Comparison of ENCODE assay signal across 15 cellular contexts in genomic region chr2:47737191-47737975, GRCh38. TPM values are rescaled to one million over a fixed set of nuclear protein-coding genes. Genes with fewer than 3 reads are reported as not detected.
A peak's percentile ranks its signal among the peaks of the same experiment; 100 is the strongest.
DNase-seq lines count a peak whose midpoint lies in the region; ATAC-seq, FAIRE-seq and TF ChIP-seq lines count a peak whose summit lies in the region.
"Had no signal": no experiment of that assay in that cellular context is flagged by ENCODE, and none has a peak within 500 bp of the region (broad histone marks: within the 10 kb centered on the region; RNA-seq: fewer than 3 reads in every experiment).

No MANE protein-coding gene starts in this region.

- H3K9ac ChIP-seq in SU-DHL-6 (ENCODE audit: low read length) (no peak overlapping the region), trophoblast cell (ENCODE audit: low read length) (no peak overlapping the region)

- no peak overlapping the region for H3K27ac Mint-ChIP-seq in CD8-positive, alpha-beta T cell

- peaks cover 45% of the 10 kb centered on the region for H3F3A ChIP-seq in SU-DHL-6 (ENCODE audit: insufficient read depth)

- no peak overlapping the region for H3K14ac ChIP-seq in trophoblast cell (ENCODE audit: low read length)

- H3K4me1 ChIP-seq in trophoblast cell (ENCODE audit: control insufficient read depth in 1 of 2, insufficient read depth in 2 of 2, low read length in 2 of 2) = peaks cover 0 to 4% of the 10 kb centered on the region in 2 experiments
- H3K4me1 ChIP-seq in CD8-positive, alpha-beta T cell (ENCODE audit: insufficient read depth, low read length) = no peaks in the 10 kb centered on the region
- H3K4me1 ChIP-seq: BE2C had no signal

- H3K9me2 ChIP-seq in SU-DHL-6 (replicated peaks; ENCODE audit: insufficient read depth, low read length) = no peaks in the 10 kb centered on the region

- peak overlapping the region; percentile 92 for H3K27ac ChIP-seq in SU-DHL-6 (ENCODE audit: low read depth, low read length)
- H3K27ac ChIP-seq in trophoblast cell (ENCODE audit: low read depth, low read length) = no peak overlapping the region
- H3K27ac ChIP-seq in CD8-positive, alpha-beta T cell (ENCODE audit: low read depth, low read length) = no peak overlapping the region

- H3K23ac ChIP-seq in trophoblast cell (ENCODE audit: low read length) = no peak overlapping the region

- peaks cover 44% of the 10 kb centered on the region for H3K79me2 ChIP-seq in SU-DHL-6 (ENCODE audit: insufficient read depth, low read length)
- no peaks in the 10 kb centered on the region for H3K79me2 ChIP-seq in trophoblast cell (ENCODE audit: control insufficient read depth, insufficient read depth, low read length, poor library complexity)

- no peak overlapping the region for H2BK12ac ChIP-seq in trophoblast cell (ENCODE audit: low read length)

- H3K4me3 Mint-ChIP-seq in CD8-positive, alpha-beta T cell = no peak overlapping the region

- H3K36me3 Mint-ChIP-seq in CD8-positive, alpha-beta T cell = no peaks in the 10 kb centered on the region

- H2AFZ ChIP-seq in SU-DHL-6 (ENCODE audit: low read depth, low read length, severe bottlenecking) = no peak overlapping the region
- H2AFZ ChIP-seq in trophoblast cell (ENCODE audit: insufficient read depth, low read length, poor library complexity) = no peak overlapping the region

- ATAC-seq in HG02870 (IDR thresholded peaks at IDR 0.05; ENCODE audit: unreplicated experiment) (no peak), GM18520 (IDR thresholded peaks at IDR 0.05; ENCODE audit: unreplicated experiment) (no peak)
- ATAC-seq in CD8-positive, alpha-beta T cell = no peak

- DNase-seq in GM18507 (ENCODE audit: extremely low spot score, insufficient read length, low read depth) = no peak
- peak; percentile 47 for DNase-seq in fibroblast of gingiva (ENCODE audit: low read depth)
- peak; percentile 74 to 90 for DNase-seq in trophoblast cell
- DNase-seq in amniotic stem cell (lab: John Stamatoyannopoulos, UW) = no peak
- DNase-seq in CD8-positive, alpha-beta T cell = no peak
- DNase-seq: BE2C, Kasumi-1, NCI-H1930, NCI-H2171, NCI-H510A, SHP77 treated with DMSO at 0.1 percent for 48 hours had no signal

- H2BK120ac ChIP-seq in trophoblast cell (ENCODE audit: insufficient read depth, low read length, poor library complexity) = no peak overlapping the region

- H3K18ac ChIP-seq in trophoblast cell (ENCODE audit: low read length) = no peak overlapping the region

- H3K27me3 Mint-ChIP-seq in CD8-positive, alpha-beta T cell (ENCODE audit: low read depth) = peaks cover 5% of the 10 kb centered on the region

- no peak overlapping the region for H2AK5ac ChIP-seq in trophoblast cell (ENCODE audit: low read length)

- H4K8ac ChIP-seq in trophoblast cell (ENCODE audit: low read depth, low read length) = no peak overlapping the region

- no peaks in the 10 kb centered on the region for H3K79me1 ChIP-seq in trophoblast cell (ENCODE audit: low read length)

- H3K4me3 ChIP-seq in SU-DHL-6 (ENCODE audit: insufficient read depth, low read length, poor library complexity, severe bottlenecking) = no peak overlapping the region
- no peak overlapping the region for H3K4me3 ChIP-seq in trophoblast cell (ENCODE audit: low read depth, low read length)
- H3K4me3 ChIP-seq in CD8-positive, alpha-beta T cell (ENCODE audit: low read depth, low read length) = no peak overlapping the region

- H3K4me2 ChIP-seq in SU-DHL-6 (ENCODE audit: low read depth, low read length, poor library complexity, severe bottlenecking) = peak overlapping the region; percentile 42
- H3K4me2 ChIP-seq in trophoblast cell (ENCODE audit: low read length) = no peak overlapping the region

- no peaks in the 10 kb centered on the region for H3K9me3 Mint-ChIP-seq in CD8-positive, alpha-beta T cell

- no CpG with 5 or more reads among the region's 3 CpGs for WGBS in trophoblast cell (ENCODE audit: extremely low coverage, insufficient coverage, insufficient read length)

- H4K20me1 ChIP-seq in SU-DHL-6 (ENCODE audit: low read depth, low read length) = no peaks in the 10 kb centered on the region

- TF ChIP-seq CTCF in SU-DHL-6 (IDR thresholded peaks at IDR 0.05; ENCODE audit: insufficient read depth, low read length, poor library complexity, severe bottlenecking) = no peak
- no peak for TF ChIP-seq CTCF in CD8-positive, alpha-beta T cell (IDR thresholded peaks at IDR 0.05)

- no peak overlapping the region for H2BK5ac ChIP-seq in trophoblast cell (ENCODE audit: low read depth, low read length, poor library complexity)

- H4K12ac ChIP-seq in trophoblast cell (ENCODE audit: low read depth, low read length) = no peak overlapping the region

- H3K9me3 ChIP-seq in SU-DHL-6 (ENCODE audit: insufficient read depth, low read length) = no peaks in the 10 kb centered on the region
- H3K9me3 ChIP-seq in trophoblast cell (ENCODE audit: insufficient read depth, low read depth, low read length) = no peaks in the 10 kb centered on the region
- H3K9me3 ChIP-seq in CD8-positive, alpha-beta T cell (ENCODE audit: low read length) = no peaks in the 10 kb centered on the region
- H3K9me3 ChIP-seq: BE2C had no signal

- POLR2A ChIA-PET in CD8-positive, alpha-beta T cell (lab: Charles Lee) = no interaction called here

- H3K27me3 ChIP-seq in SU-DHL-6 (ENCODE audit: low read length) = no peaks in the 10 kb centered on the region
- H3K27me3 ChIP-seq in trophoblast cell (ENCODE audit: insufficient read depth, low read length) = no peaks in the 10 kb centered on the region
- no peaks in the 10 kb centered on the region for H3K27me3 ChIP-seq in CD8-positive, alpha-beta T cell (ENCODE audit: insufficient read depth, low read length)

- peaks cover 37% of the 10 kb centered on the region for H3K36me3 ChIP-seq in SU-DHL-6 (ENCODE audit: low read length)
- H3K36me3 ChIP-seq in trophoblast cell (ENCODE audit: control insufficient read depth in 1 of 2, insufficient read depth in 2 of 2, low read length in 2 of 2) = no peaks in the 10 kb centered on the region
- no peaks in the 10 kb centered on the region for H3K36me3 ChIP-seq in CD8-positive, alpha-beta T cell (ENCODE audit: insufficient read depth, low read length)
- H3K36me3 ChIP-seq: BE2C had no signal

- no peaks in the 10 kb centered on the region for H3K4me1 Mint-ChIP-seq in CD8-positive, alpha-beta T cell (ENCODE audit: low read depth)

- CTCF ChIA-PET in CD8-positive, alpha-beta T cell (lab: Charles Lee) = no interaction called here

- no peak overlapping the region for H4K91ac ChIP-seq in trophoblast cell (ENCODE audit: low read depth, low read length)

- FAIRE-seq in GM18507 (lab: Jason Lieb, UNC) = peak; percentile 12
- FAIRE-seq: RCC 7860 had no signal

- intact Hi-C loops in CD8-positive, alpha-beta T cell (cut with DNase I, micrococcal nuclease) = no loop called here

- no peak overlapping the region for H3K4ac ChIP-seq in trophoblast cell (ENCODE audit: low read depth, low read length)

RNA-seq across cellular contexts. Expression of gene MSH6, which starts 45.6 kb away (rescaled TPM):
- polyA plus RNA-seq in trophoblast cell (2013) = 49.7 and 51.0 TPM in 2 replicates
- 10 to 100 TPM; 36.3 to 37.7 TPM for total RNA-seq in CD8-positive, alpha-beta T cell

Comparison
In these comparisons a context has a peak if more than half of its experiments do, and no peak if none do; other contexts are left out.
1. DNase-seq: peak in fibroblast of gingiva (single experiment) and trophoblast cell (2 of 2); none in GM18507 (single experiment), amniotic stem cell (single experiment) and CD8-positive, alpha-beta T cell (0 of 7).